8 cellular contexts compared by ENCODE assay signal in the genomic region with DNA sequence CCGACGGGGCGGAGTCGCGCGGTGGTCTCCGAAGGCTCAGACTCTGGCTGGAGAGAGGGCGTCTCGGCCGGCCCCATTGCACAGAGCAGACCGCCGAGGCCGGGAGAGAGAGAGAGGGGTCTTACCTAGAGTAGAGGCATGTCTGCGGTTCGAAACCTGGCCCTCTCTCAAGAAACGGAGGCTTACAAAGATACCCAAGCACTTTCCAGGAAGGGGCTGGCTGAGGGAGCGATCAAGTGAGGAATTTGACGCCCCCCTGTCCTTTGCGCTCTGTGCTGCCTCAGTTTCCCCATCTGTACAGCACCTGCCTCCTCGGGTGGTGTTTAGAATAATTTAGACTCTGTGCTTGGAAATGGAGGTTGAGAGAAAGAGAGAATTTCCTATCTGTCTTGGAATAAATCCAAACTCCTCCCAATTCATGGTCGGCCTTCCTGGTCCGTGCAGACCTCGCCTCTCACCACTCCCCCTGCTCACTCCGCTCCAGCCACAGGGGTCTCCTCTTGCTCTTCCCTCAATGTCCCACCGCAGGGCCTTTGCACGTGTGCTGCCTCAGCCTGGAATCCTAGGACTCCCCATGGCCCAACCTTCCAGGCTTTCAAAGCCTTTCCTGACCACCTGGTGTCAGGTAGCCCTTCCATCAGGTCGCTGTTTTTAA. TPM values are rescaled to one million over a fixed set of nuclear protein-coding genes. Genes with fewer than 3 reads are reported as not detected.
DNase-seq lines count a peak whose midpoint lies in the region; ATAC-seq and TF ChIP-seq lines count a peak whose summit lies in the region.

No MANE protein-coding gene starts in this region.

- H2BK15ac ChIP-seq in mesendoderm (replicated peaks; ENCODE audit: low read depth): no peak overlapping the region

- H2AK5ac ChIP-seq in mesendoderm (ENCODE audit: low read length): no peak overlapping the region

- H3K4me2 ChIP-seq in MM.1S (ENCODE audit: low read depth, low read length) (peak overlapping the region; percentile 97), mammary epithelial cell (ENCODE audit: insufficient read depth, low read depth, low read length) (peak overlapping the region; percentile 88), mesendoderm (ENCODE audit: low read length) (peak overlapping the region; percentile 58)

- in situ Hi-C loops in mammary epithelial cell (cut with MboI; ENCODE audit: low sequenced_read_pairs in 2 of 2): no loop called here

- intact Hi-C loops in mammary epithelial cell (cut with micrococcal nuclease): no loop called here

- no peak overlapping the region for H2BK5ac ChIP-seq in mesendoderm (ENCODE audit: low read length)

- H3K27me3 ChIP-seq in MM.1S (replicated peaks; ENCODE audit: insufficient read depth, low read length): peaks cover 45% of the 10 kb centered on the region
- H3K27me3 ChIP-seq in mammary epithelial cell (ENCODE audit: insufficient read depth, low read length): no peaks in the 10 kb centered on the region
- H3K27me3 ChIP-seq in mesendoderm (ENCODE audit: insufficient read depth, low read length, poor library complexity): no peaks in the 10 kb centered on the region

- H3K79me2 ChIP-seq in MM.1S (ENCODE audit: low read length) (peaks cover 4% of the 10 kb centered on the region; the same call in 1 of the 2 replicates), mammary epithelial cell (ENCODE audit: insufficient read depth, low read length) (peaks cover 7% of the 10 kb centered on the region), mesendoderm (ENCODE audit: control insufficient read depth, insufficient read depth, low read length) (no peaks in the 10 kb centered on the region)

- peak; percentile 45 for DNase-seq in EL
- no peak for DNase-seq in MM.1S
- DNase-seq in mammary epithelial cell: no peak
- no peak for DNase-seq in mesendoderm
- no peak for DNase-seq in SK-N-DZ (ENCODE audit: low spot score)
- DNase-seq in mucosa of gallbladder (ENCODE audit: low spot score): no peak

- H3K4me3 ChIP-seq in MM.1S (ENCODE audit: low read length): peak overlapping the region; percentile 70
- H3K4me3 ChIP-seq in mammary epithelial cell (replicated peaks in 1 of 3; ENCODE audit: insufficient read depth in 1 of 3, low read depth in 2 of 3, low read length in 3 of 3): peak overlapping the region; percentile 62 to 84 (median 76)
- H3K4me3 ChIP-seq in mesendoderm (ENCODE audit: low read length): no peak overlapping the region

- no peaks in the 10 kb centered on the region for H3K9me2 ChIP-seq in MM.1S (replicated peaks; ENCODE audit: insufficient read depth, low read length)

- H3K27ac ChIP-seq in MM.1S (ENCODE audit: low read length): no peak overlapping the region
- peak overlapping the region; percentile 31 for H3K27ac ChIP-seq in mammary epithelial cell (ENCODE audit: insufficient read depth, low read depth, low read length)
- no peak overlapping the region for H3K27ac ChIP-seq in mesendoderm (ENCODE audit: low read depth, low read length)

- H3K18ac ChIP-seq in mesendoderm (ENCODE audit: low read length): no peak overlapping the region

- CTCF ChIA-PET in mammary epithelial cell (lab: Charles Lee; ENCODE audit: low non-redundant PET): interaction anchor here (0.5 to 1.0 kb wide), 3 partner anchors 42 to 321 kb away, joined by 4 to 14 read pairs (median 6); no protein-coding TSS in a partner anchor

- no peak overlapping the region for H3K23ac ChIP-seq in mesendoderm (ENCODE audit: low read length)

- TF ChIP-seq CTCF in MM.1S (IDR thresholded peaks at IDR 0.05; ENCODE audit: low read length) (no peak), mammary epithelial cell (conservative IDR thresholded peaks at IDR 0.05 in 1 of 2, IDR thresholded peaks at IDR 0.05 in 1 of 2; ENCODE audit: extremely low read depth in 1 of 2, insufficient read depth in 1 of 2, low read depth in 1 of 2, low read length in 2 of 2) (no peak)

- dilution Hi-C loops in mammary epithelial cell (cut with HindIII; ENCODE audit: low sequenced_read_pairs): no loop called here

- H4K20me1 ChIP-seq in MM.1S (ENCODE audit: insufficient read depth, low read length) (no peaks in the 10 kb centered on the region), mammary epithelial cell (ENCODE audit: insufficient read depth, low read length) (no peaks in the 10 kb centered on the region)

- H3K4ac ChIP-seq in mesendoderm (ENCODE audit: low read depth, low read length): no peak overlapping the region

- H3K9me3 ChIP-seq in MM.1S (replicated peaks; ENCODE audit: insufficient read depth, low read length): no peaks in the 10 kb centered on the region
- no peaks in the 10 kb centered on the region for H3K9me3 ChIP-seq in mammary epithelial cell (replicated peaks; ENCODE audit: insufficient read depth, low read length)

- H3K36me3 ChIP-seq in MM.1S (replicated peaks; ENCODE audit: insufficient read depth, low read length) (no peaks in the 10 kb centered on the region), mammary epithelial cell (ENCODE audit: insufficient read depth, low read length) (no peaks in the 10 kb centered on the region), mesendoderm (ENCODE audit: control insufficient read depth, insufficient read depth, low read length) (no peaks in the 10 kb centered on the region)

- no TSS peak for BruUV-seq in mammary epithelial cell (replicated peaks; lab: Mats Ljungman, UMichigan)

- H2BK120ac ChIP-seq in mesendoderm (ENCODE audit: low read depth, low read length): no peak overlapping the region

- ATAC-seq in HG02970 (IDR thresholded peaks at IDR 0.05; ENCODE audit: low FRiP score, unreplicated experiment) (no peak), GM18520 (IDR thresholded peaks at IDR 0.05; ENCODE audit: unreplicated experiment) (no peak)

- H2AFZ ChIP-seq in MM.1S (ENCODE audit: low read length) (peak overlapping the region; percentile 97), mammary epithelial cell (ENCODE audit: low read depth, low read length) (peak overlapping the region; percentile 97)

- H3K9ac ChIP-seq in MM.1S (ENCODE audit: low read length): peak overlapping the region; percentile 60; the same call in 1 of the 2 replicates
- H3K9ac ChIP-seq in mammary epithelial cell (ENCODE audit: insufficient read depth, low read length): peak overlapping the region; percentile 51
- peak overlapping the region; percentile 60 for H3K9ac ChIP-seq in mesendoderm (ENCODE audit: low read length)

- H3K56ac ChIP-seq in mesendoderm (ENCODE audit: low read length): peak overlapping the region; percentile 79

- H3K79me1 ChIP-seq in mesendoderm (ENCODE audit: low read length): no peaks in the 10 kb centered on the region

- no peak overlapping the region for H4K8ac ChIP-seq in mesendoderm (ENCODE audit: low read depth, low read length)

- 16% methylated on average over 16 of the region's 27 CpGs for WGBS in mammary epithelial cell (ENCODE audit: low coverage, missing lambda C conversion rate)
- no CpG with 5 or more reads among the region's 27 CpGs for WGBS in mesendoderm (ENCODE audit: extremely low coverage, insufficient coverage, low lambda C conversion rate)

- H3F3A ChIP-seq in MM.1S (ENCODE audit: insufficient read depth, low read length): 0 out of 2 replicates have a peak, but pooled peaks cover 4% of the 10 kb centered on the region

- H4K5ac ChIP-seq in mesendoderm (ENCODE audit: low read length): no peak overlapping the region

- H3K4me1 ChIP-seq in MM.1S (ENCODE audit: low read length) (0 out of 2 replicates have a peak, but pooled peaks cover 5% of the 10 kb centered on the region), mammary epithelial cell (ENCODE audit: insufficient read depth, low read length) (peaks cover 15% of the 10 kb centered on the region), mesendoderm (ENCODE audit: control insufficient read depth, low read depth, low read length) (no peaks in the 10 kb centered on the region)

RNA-seq across cellular contexts. Expression of gene ISOC2, which starts 0.7 kb away (rescaled TPM):
- total RNA-seq in mammary epithelial cell: 10 to 100 TPM; 38.9 to 65.0 TPM
- polyA plus RNA-seq in mammary epithelial cell: 55.7 TPM
- 17.0 TPM for polyA minus RNA-seq in mammary epithelial cell
- polyA plus RNA-seq in mesendoderm (2013, experiment 1 of 2): 16.5 TPM
- 16.9 TPM for polyA plus RNA-seq in mesendoderm (2013, experiment 2 of 2)
- polyA plus RNA-seq in SK-N-DZ (2014; cell fraction: cytosol; rRNA removed): 52.6 and 61.5 TPM in 2 replicates
- 29.9 and 47.9 TPM in 2 replicates for polyA plus RNA-seq in SK-N-DZ (2014; cell fraction: nucleus; rRNA removed)
- 53.5 TPM for total RNA-seq in mucosa of gallbladder

RNA-seq across cellular contexts. Expression of gene C19orf85, which starts 2.5 kb away (rescaled TPM):
- total RNA-seq in mammary epithelial cell (not detected), mucosa of gallbladder (not detected)
- not detected for polyA plus RNA-seq in mammary epithelial cell
- not detected for polyA minus RNA-seq in mammary epithelial cell
- polyA plus RNA-seq in mesendoderm (2013, experiment 1 of 2): 0.20 TPM
- polyA plus RNA-seq in mesendoderm (2013, experiment 2 of 2): 0.15 TPM
- polyA plus RNA-seq in SK-N-DZ (2014; cell fraction: cytosol; rRNA removed): 0.52 and 0.73 TPM in 2 replicates
- polyA plus RNA-seq in SK-N-DZ (2014; cell fraction: nucleus; rRNA removed): 0.96 TPM in 1 of 2 replicates, not detected in the other

RNA-seq across cellular contexts. Expression of gene ZNF628, which starts 14.3 kb away (rescaled TPM):
- total RNA-seq in mammary epithelial cell (1 to 10 TPM; 2.7 to 10.0 TPM), mucosa of gallbladder (10.7 TPM)
- polyA plus RNA-seq in mammary epithelial cell: 1.7 TPM
- polyA minus RNA-seq in mammary epithelial cell: 0.62 TPM
- 7.8 TPM for polyA plus RNA-seq in mesendoderm (2013, experiment 1 of 2)
- polyA plus RNA-seq in mesendoderm (2013, experiment 2 of 2): 8.9 TPM
- polyA plus RNA-seq in SK-N-DZ (2014; cell fraction: cytosol; rRNA removed): 0.89 and 0.93 TPM in 2 replicates
- polyA plus RNA-seq in SK-N-DZ (2014; cell fraction: nucleus; rRNA removed): 0.79 and 1.1 TPM in 2 replicates

RNA-seq across cellular contexts. Expression of gene SHISA7, which starts 19.0 kb away (rescaled TPM):
- total RNA-seq in mammary epithelial cell (under 1 TPM in 1 of 2 donors, not detected in 1; 0.05 TPM), mucosa of gallbladder (not detected)
- polyA plus RNA-seq in mammary epithelial cell: not detected
- not detected for polyA minus RNA-seq in mammary epithelial cell
- 0.06 TPM for polyA plus RNA-seq in mesendoderm (2013, experiment 1 of 2)
- 0.04 TPM for polyA plus RNA-seq in mesendoderm (2013, experiment 2 of 2)
- polyA plus RNA-seq in SK-N-DZ (2014; cell fraction: cytosol; rRNA removed): 0.29 and 0.62 TPM in 2 replicates
- polyA plus RNA-seq in SK-N-DZ (2014; cell fraction: nucleus; rRNA removed): 0.46 and 0.94 TPM in 2 replicates

RNA-seq across cellular contexts. Expression of gene NAT14, which starts 22.9 kb away (rescaled TPM):
- 10 to 100 TPM in 1 of 2 donors, 1 to 10 TPM in 1; 5.0 to 26.3 TPM for total RNA-seq in mammary epithelial cell
- polyA plus RNA-seq in mammary epithelial cell: 11.4 TPM
- 1.4 TPM for polyA minus RNA-seq in mammary epithelial cell
- polyA plus RNA-seq in mesendoderm (2013, experiment 1 of 2): 23.8 TPM
- polyA plus RNA-seq in mesendoderm (2013, experiment 2 of 2): 26.3 TPM
- 21.2 and 40.6 TPM in 2 replicates for polyA plus RNA-seq in SK-N-DZ (2014; cell fraction: cytosol; rRNA removed)
- polyA plus RNA-seq in SK-N-DZ (2014; cell fraction: nucleus; rRNA removed): 95.9 and 121 TPM in 2 replicates
- total RNA-seq in mucosa of gallbladder: 23.1 TPM
